Comparison of ENCODE assay signal across 16 cellular contexts in the genomic region with DNA sequence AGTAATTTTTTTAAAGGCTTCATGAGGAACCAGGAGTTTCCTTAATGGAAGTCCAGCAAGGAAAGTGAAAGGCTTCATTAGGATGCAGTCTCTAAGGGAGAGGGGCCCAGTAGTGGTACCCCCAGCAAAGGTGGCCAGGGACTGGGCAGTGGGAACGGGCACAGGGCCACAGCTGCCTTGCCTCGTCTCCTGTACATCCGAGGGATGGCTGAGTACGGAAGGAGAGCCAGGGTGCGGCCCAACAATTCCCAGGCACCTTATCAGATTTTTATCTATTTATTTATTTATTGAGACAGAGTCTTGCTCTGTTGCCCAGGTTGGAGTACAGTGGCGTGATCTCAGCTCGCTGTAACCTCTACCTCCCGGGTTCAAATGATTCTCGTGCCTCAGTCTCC. TPM values are rescaled to one million over a fixed set of nuclear protein-coding genes. Genes with fewer than 3 reads are reported as not detected.
"Had no signal": no experiment of that assay in that cellular context is flagged by ENCODE, and none has a peak within 500 bp of the region (broad histone marks: within the 10 kb centered on the region; RNA-seq: fewer than 3 reads in every experiment).

No MANE protein-coding gene starts in this region.

- H3K4me3 ChIP-seq: adrenal gland, cardiac muscle cell, esophagus squamous epithelium, transverse colon had no signal

- H3K9me3 ChIP-seq: adrenal gland, esophagus squamous epithelium, transverse colon had no signal

- H3K27me3 ChIP-seq: adrenal gland, cardiac muscle cell, esophagus squamous epithelium, transverse colon had no signal

- H3K36me3 ChIP-seq: adrenal gland, cardiac muscle cell, esophagus squamous epithelium, transverse colon had no signal

- FAIRE-seq: colon had no signal

- DNase-seq: activated CD4-positive, alpha-beta T cell treated with anti-CD3 and anti-CD28 coated beads, Interleukin-2, amount 50 U/mL, for 4 hours; activated CD4-positive, CD25-positive, alpha-beta regulatory T cell treated with anti-CD3 and anti-CD28 coated beads, Interleukin-2, amount 50 U/mL, for 72 hours; activated T-cell treated with anti-CD3 and anti-CD28 coated beads for 4 hours; esophagus squamous epithelium; SIG-M5; stimulated activated CD4-positive, alpha-beta T cell treated with anti-CD3 and anti-CD28 coated beads, Interleukin-2, amount 100 ng/mL, for 48 hours; stimulated activated naive CD4-positive, alpha-beta T cell; transverse colon had no signal

- H3K27ac ChIP-seq: adrenal gland, cardiac muscle cell, esophagus squamous epithelium, transverse colon had no signal

RNA-seq across cellular contexts. Expression of a gene that starts 14.5 kb away (rescaled TPM):
- total RNA-seq: fibroblast of villous mesenchyme; osteocyte; T-helper 1 cell treated with Interleukin-12 subunit alpha and Interleukin-12 subunit beta and Interleukin-4 antibody, amounts not matched to agents 30 ng/mL and 1 ng/mL, for 36 hours had no signal

RNA-seq across cellular contexts. Expression of a gene that starts 23.4 kb away (rescaled TPM):
- total RNA-seq: neural crest cell, osteocyte, pulmonary artery endothelial cell had no signal
